Comparison of ENCODE assay signal across 1 cellular context in the genomic region with DNA sequence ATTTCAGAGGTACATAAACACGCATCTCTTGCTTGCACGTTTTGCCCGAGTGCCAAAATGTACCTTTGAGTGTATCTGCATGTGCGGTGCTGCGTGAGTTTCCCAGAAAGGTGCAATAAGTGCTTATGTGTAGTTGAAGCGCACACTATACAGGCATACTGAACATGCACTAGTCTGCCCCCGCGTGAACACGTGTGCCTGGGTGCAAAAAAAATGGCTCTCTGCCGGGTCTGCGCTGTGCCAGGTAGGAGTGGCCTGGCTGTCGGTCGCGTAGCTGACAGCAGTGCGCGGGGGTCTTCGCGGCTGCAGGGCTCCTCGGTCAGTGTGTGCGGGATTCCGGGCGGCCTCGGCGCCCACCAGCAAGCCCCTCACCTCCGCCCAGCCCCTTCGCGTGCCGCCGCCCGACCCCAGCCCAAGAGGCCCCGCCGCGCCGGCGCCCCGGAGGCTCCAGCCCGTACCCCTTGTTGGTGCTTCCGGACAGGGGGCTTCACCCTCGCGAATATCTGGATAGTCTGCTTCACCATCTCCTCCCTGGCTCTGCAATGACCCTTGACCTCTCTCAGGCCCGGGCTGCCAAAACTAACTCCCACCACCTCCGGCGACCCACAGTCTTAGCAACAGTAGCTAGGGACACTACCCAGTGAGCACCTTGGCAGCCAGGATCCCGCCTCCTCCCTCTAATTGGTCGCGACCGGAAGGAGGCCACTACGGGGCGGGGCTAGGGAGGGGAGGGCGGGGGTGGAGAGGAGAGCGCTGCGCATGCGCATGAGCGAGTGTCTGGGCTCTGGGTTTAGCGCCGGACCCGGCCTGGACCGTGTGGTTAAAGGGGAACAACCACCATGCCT.
A peak's percentile ranks its signal among the peaks of the same experiment; 100 is the strongest.
TF ChIP-seq lines count a peak whose summit lies in the region.

A gene with protein sequence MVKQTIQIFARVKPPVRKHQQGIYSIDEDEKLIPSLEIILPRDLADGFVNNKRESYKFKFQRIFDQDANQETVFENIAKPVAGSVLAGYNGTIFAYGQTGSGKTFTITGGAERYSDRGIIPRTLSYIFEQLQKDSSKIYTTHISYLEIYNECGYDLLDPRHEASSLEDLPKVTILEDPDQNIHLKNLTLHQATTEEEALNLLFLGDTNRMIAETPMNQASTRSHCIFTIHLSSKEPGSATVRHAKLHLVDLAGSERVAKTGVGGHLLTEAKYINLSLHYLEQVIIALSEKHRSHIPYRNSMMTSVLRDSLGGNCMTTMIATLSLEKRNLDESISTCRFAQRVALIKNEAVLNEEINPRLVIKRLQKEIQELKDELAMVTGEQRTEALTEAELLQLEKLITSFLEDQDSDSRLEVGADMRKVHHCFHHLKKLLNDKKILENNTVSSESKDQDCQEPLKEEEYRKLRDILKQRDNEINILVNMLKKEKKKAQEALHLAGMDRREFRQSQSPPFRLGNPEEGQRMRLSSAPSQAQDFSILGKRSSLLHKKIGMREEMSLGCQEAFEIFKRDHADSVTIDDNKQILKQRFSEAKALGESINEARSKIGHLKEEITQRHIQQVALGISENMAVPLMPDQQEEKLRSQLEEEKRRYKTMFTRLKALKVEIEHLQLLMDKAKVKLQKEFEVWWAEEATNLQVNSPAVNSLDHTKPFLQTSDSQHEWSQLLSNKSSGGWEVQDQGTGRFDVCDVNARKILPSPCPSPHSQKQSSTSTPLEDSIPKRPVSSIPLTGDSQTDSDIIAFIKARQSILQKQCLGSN (minus strand): TSS at position 622 of the 845 bp plus-strand sequence. CDS start 98 bp downstream, at position 524.

TF ChIP-seq in HEK293, 187 proteins besides CTCF, POLR2A, EP300 and RAD21 (continued from another document and continues in another):
- TF ChIP-seq MYNN (tag by site-specific recombination; IDR thresholded peaks at IDR 0.05; ENCODE audit: borderline replicate concordance) (peak; percentile 36; the same call in 1 of the 2 replicates), ZNF777 (tag by site-specific recombination; IDR thresholded peaks at IDR 0.05; ENCODE audit: borderline replicate concordance) (no peak), ZNF548 (tag by site-specific recombination; IDR thresholded peaks at IDR 0.05) (no peak), ZNF391 (tag by site-specific recombination; IDR thresholded peaks at IDR 0.05; ENCODE audit: borderline replicate concordance, low read depth) (no peak), ZNF146 (tag by site-specific recombination; IDR thresholded peaks at IDR 0.05) (no peak), ZNF707 (tag by site-specific recombination; IDR thresholded peaks at IDR 0.05) (no peak), ZNF354C (tag by site-specific recombination; IDR thresholded peaks at IDR 0.05; ENCODE audit: borderline replicate concordance, low read depth) (no peak), REPIN1 (tag by site-specific recombination; IDR thresholded peaks at IDR 0.05; ENCODE audit: low read depth) (no peak), ZNF501 (tag by site-specific recombination; IDR thresholded peaks at IDR 0.05) (no peak), TCF7L2 (IDR thresholded peaks at IDR 0.05; ENCODE audit: borderline replicate concordance, low read depth, low read length) (no peak), ZNF423 (tag by site-specific recombination; IDR thresholded peaks at IDR 0.05) (no peak), EGR2 (tag by site-specific recombination; IDR thresholded peaks at IDR 0.05; ENCODE audit: low read depth) (peak; percentile 53), ZNF510 (tag by site-specific recombination; IDR thresholded peaks at IDR 0.05; ENCODE audit: insufficient replicate concordance) (no peak), ZNF837 (tag by site-specific recombination; IDR thresholded peaks at IDR 0.05) (no peak), GLIS2 (tag by site-specific recombination; IDR thresholded peaks at IDR 0.05) (peak; percentile 29; the same call in 1 of the 2 replicates), ZNF658 (tag by site-specific recombination; IDR thresholded peaks at IDR 0.05) (no peak), TRIM28 (IDR thresholded peaks at IDR 0.05; ENCODE audit: borderline replicate concordance, low read length) (no peak), HOXA7 (CRISPR knock-in tag; IDR thresholded peaks at IDR 0.05; ENCODE audit: borderline replicate concordance) (no peak), SCRT1 (tag by site-specific recombination; IDR thresholded peaks at IDR 0.05; ENCODE audit: borderline replicate concordance) (no peak), ZNF530 (tag by site-specific recombination; IDR thresholded peaks at IDR 0.05; ENCODE audit: low read depth) (no peak), ZNF112 (tag by site-specific recombination; IDR thresholded peaks at IDR 0.05) (no peak), ZNF785 (tag by site-specific recombination; IDR thresholded peaks at IDR 0.05) (0 out of 2 replicates have a peak, but pooled peaks have one; percentile 23), ZSCAN30 (tag by site-specific recombination; IDR thresholded peaks at IDR 0.05) (0 out of 2 replicates have a peak, but pooled peaks have one; percentile 54)
- TF ChIP-seq, protein P1, sequence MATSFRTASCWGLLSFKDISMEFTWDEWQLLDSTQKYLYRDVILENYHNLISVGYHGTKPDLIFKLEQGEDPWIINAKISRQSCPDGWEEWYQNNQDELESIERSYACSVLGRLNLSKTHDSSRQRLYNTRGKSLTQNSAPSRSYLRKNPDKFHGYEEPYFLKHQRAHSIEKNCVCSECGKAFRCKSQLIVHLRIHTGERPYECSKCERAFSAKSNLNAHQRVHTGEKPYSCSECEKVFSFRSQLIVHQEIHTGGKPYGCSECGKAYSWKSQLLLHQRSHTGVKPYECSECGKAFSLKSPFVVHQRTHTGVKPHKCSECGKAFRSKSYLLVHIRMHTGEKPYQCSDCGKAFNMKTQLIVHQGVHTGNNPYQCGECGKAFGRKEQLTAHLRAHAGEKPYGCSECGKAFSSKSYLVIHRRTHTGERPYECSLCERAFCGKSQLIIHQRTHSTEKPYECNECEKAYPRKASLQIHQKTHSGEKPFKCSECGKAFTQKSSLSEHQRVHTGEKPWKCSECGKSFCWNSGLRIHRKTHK (tag by site-specific recombination; IDR thresholded peaks at IDR 0.05) = no peak
- TF ChIP-seq, protein P2, sequence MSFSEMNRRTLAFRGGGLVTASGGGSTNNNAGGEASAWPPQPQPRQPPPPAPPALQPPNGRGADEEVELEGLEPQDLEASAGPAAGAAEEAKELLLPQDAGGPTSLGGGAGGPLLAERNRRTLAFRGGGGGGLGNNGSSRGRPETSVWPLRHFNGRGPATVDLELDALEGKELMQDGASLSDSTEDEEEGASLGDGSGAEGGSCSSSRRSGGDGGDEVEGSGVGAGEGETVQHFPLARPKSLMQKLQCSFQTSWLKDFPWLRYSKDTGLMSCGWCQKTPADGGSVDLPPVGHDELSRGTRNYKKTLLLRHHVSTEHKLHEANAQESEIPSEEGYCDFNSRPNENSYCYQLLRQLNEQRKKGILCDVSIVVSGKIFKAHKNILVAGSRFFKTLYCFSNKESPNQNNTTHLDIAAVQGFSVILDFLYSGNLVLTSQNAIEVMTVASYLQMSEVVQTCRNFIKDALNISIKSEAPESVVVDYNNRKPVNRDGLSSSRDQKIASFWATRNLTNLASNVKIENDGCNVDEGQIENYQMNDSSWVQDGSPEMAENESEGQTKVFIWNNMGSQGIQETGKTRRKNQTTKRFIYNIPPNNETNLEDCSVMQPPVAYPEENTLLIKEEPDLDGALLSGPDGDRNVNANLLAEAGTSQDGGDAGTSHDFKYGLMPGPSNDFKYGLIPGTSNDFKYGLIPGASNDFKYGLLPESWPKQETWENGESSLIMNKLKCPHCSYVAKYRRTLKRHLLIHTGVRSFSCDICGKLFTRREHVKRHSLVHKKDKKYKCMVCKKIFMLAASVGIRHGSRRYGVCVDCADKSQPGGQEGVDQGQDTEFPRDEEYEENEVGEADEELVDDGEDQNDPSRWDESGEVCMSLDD (tag by site-specific recombination; IDR thresholded peaks at IDR 0.05) = no peak
- TF ChIP-seq, protein P3, sequence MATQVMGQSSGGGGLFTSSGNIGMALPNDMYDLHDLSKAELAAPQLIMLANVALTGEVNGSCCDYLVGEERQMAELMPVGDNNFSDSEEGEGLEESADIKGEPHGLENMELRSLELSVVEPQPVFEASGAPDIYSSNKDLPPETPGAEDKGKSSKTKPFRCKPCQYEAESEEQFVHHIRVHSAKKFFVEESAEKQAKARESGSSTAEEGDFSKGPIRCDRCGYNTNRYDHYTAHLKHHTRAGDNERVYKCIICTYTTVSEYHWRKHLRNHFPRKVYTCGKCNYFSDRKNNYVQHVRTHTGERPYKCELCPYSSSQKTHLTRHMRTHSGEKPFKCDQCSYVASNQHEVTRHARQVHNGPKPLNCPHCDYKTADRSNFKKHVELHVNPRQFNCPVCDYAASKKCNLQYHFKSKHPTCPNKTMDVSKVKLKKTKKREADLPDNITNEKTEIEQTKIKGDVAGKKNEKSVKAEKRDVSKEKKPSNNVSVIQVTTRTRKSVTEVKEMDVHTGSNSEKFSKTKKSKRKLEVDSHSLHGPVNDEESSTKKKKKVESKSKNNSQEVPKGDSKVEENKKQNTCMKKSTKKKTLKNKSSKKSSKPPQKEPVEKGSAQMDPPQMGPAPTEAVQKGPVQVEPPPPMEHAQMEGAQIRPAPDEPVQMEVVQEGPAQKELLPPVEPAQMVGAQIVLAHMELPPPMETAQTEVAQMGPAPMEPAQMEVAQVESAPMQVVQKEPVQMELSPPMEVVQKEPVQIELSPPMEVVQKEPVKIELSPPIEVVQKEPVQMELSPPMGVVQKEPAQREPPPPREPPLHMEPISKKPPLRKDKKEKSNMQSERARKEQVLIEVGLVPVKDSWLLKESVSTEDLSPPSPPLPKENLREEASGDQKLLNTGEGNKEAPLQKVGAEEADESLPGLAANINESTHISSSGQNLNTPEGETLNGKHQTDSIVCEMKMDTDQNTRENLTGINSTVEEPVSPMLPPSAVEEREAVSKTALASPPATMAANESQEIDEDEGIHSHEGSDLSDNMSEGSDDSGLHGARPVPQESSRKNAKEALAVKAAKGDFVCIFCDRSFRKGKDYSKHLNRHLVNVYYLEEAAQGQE (tag by site-specific recombination; IDR thresholded peaks at IDR 0.05) = no peak
- TF ChIP-seq, protein P4, sequence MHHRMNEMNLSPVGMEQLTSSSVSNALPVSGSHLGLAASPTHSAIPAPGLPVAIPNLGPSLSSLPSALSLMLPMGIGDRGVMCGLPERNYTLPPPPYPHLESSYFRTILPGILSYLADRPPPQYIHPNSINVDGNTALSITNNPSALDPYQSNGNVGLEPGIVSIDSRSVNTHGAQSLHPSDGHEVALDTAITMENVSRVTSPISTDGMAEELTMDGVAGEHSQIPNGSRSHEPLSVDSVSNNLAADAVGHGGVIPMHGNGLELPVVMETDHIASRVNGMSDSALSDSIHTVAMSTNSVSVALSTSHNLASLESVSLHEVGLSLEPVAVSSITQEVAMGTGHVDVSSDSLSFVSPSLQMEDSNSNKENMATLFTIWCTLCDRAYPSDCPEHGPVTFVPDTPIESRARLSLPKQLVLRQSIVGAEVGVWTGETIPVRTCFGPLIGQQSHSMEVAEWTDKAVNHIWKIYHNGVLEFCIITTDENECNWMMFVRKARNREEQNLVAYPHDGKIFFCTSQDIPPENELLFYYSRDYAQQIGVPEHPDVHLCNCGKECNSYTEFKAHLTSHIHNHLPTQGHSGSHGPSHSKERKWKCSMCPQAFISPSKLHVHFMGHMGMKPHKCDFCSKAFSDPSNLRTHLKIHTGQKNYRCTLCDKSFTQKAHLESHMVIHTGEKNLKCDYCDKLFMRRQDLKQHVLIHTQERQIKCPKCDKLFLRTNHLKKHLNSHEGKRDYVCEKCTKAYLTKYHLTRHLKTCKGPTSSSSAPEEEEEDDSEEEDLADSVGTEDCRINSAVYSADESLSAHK (tag by site-specific recombination; IDR thresholded peaks at IDR 0.05) = no peak
- TF ChIP-seq, protein P5, sequence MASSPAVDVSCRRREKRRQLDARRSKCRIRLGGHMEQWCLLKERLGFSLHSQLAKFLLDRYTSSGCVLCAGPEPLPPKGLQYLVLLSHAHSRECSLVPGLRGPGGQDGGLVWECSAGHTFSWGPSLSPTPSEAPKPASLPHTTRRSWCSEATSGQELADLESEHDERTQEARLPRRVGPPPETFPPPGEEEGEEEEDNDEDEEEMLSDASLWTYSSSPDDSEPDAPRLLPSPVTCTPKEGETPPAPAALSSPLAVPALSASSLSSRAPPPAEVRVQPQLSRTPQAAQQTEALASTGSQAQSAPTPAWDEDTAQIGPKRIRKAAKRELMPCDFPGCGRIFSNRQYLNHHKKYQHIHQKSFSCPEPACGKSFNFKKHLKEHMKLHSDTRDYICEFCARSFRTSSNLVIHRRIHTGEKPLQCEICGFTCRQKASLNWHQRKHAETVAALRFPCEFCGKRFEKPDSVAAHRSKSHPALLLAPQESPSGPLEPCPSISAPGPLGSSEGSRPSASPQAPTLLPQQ (tag by site-specific recombination; IDR thresholded peaks at IDR 0.05) = no peak
- TF ChIP-seq, protein P6, sequence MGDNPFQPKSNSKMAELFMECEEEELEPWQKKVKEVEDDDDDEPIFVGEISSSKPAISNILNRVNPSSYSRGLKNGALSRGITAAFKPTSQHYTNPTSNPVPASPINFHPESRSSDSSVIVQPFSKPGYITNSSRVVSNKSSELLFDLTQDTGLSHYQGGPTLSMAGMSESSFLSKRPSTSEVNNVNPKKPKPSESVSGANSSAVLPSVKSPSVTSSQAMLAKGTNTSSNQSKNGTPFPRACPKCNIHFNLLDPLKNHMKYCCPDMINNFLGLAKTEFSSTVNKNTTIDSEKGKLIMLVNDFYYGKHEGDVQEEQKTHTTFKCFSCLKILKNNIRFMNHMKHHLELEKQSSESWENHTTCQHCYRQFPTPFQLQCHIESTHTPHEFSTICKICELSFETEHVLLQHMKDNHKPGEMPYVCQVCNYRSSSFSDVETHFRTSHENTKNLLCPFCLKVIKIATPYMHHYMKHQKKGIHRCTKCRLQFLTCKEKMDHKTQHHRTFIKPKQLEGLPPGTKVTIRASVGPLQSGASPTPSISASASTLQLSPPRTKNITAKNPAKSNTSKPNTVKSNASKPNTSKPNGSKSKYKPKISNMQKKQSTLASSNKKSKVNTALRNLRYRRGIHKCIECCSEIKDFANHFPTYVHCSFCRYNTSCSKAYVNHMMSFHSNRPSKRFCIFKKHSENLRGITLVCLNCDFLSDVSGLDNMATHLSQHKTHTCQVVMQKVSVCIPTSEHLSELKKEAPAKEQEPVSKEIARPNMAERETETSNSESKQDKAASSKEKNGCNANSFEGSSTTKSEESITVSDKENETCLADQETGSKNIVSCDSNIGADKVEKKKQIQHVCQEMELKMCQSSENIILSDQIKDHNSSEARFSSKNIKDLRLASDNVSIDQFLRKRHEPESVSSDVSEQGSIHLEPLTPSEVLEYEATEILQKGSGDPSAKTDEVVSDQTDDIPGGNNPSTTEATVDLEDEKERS (tag by site-specific recombination; IDR thresholded peaks at IDR 0.05) = no peak
- TF ChIP-seq, protein P7, sequence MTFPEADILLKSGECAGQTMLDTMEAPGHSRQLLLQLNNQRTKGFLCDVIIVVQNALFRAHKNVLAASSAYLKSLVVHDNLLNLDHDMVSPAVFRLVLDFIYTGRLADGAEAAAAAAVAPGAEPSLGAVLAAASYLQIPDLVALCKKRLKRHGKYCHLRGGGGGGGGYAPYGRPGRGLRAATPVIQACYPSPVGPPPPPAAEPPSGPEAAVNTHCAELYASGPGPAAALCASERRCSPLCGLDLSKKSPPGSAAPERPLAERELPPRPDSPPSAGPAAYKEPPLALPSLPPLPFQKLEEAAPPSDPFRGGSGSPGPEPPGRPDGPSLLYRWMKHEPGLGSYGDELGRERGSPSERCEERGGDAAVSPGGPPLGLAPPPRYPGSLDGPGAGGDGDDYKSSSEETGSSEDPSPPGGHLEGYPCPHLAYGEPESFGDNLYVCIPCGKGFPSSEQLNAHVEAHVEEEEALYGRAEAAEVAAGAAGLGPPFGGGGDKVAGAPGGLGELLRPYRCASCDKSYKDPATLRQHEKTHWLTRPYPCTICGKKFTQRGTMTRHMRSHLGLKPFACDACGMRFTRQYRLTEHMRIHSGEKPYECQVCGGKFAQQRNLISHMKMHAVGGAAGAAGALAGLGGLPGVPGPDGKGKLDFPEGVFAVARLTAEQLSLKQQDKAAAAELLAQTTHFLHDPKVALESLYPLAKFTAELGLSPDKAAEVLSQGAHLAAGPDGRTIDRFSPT (tag by site-specific recombination; IDR thresholded peaks at IDR 0.05) = 0 out of 2 replicates have a peak, but pooled peaks have one; percentile 24
